Comparison of ENCODE assay signal across 18 cellular contexts in the genomic region with DNA sequence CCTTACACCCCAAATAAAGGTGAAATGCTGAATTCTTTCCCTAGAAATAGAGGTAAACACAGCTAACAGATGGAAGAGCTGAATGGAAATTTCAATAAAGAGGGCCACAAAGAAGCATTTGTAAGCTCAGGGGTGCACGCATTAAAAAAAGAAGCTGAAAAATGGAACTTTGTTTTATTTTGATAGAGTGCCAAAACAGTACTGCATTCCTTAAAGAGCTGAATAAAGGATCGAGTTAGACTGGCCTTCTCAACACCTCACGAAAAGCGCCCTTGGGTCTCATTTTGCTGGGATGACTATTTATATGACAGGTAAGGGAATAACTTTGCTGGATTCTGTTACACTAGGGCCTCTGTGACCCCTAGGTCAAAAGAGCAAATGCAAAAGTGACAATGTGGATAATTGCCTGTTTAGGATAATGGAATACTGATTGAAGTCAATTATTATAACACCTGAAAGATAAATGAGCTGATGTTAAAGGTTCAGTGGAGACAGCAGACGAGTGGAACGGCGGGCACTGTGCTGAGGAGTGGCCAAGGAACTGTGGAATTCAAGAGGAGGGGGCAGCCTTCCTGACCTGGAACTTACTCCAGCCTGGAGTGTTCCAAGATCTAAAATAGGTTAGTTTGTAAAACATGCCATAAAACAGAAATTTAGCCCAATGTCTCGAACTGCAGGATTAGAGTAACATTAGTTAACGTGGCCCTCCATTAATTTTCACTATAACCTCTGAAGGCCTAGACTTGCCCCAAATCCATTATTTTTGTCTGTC.
DNase-seq lines count a peak whose midpoint lies in the region; ATAC-seq, FAIRE-seq and TF ChIP-seq lines count a peak whose summit lies in the region.
"Had no signal": no experiment of that assay in that cellular context is flagged by ENCODE, and none has a peak within 500 bp of the region (broad histone marks: within the 10 kb centered on the region; RNA-seq: fewer than 3 reads in every experiment).

No MANE protein-coding gene starts in this region.

- H3K4me2 ChIP-seq in HepG2 (ENCODE audit: low read depth, low read length) (no peak overlapping the region), trophoblast cell (ENCODE audit: low read length) (no peak overlapping the region)

- TF ChIP-seq CTCF in liver (IDR thresholded peaks at IDR 0.05; ENCODE audit: low read depth, low read length, missing input control) (no peak), HepG2 (CRISPR knock-in tag; IDR thresholded peaks at IDR 0.05) (no peak)

- no peak overlapping the region for H4K8ac ChIP-seq in trophoblast cell (ENCODE audit: low read depth, low read length)

- H3K4me3 ChIP-seq in liver (ENCODE audit: low read depth in 1 of 3, low read length in 3 of 3) (no peak overlapping the region), HepG2 (replicated peaks in 1 of 3; ENCODE audit: insufficient read depth in 1 of 3, low read depth in 2 of 3, low read length in 3 of 3) (no peak overlapping the region), trophoblast cell (ENCODE audit: low read depth, low read length) (no peak overlapping the region)

- H3K18ac ChIP-seq in trophoblast cell (ENCODE audit: low read length), result no peak overlapping the region

- ATAC-seq in HepG2 (no peak), sciatic nerve (peak; percentile 42), HG03378 (IDR thresholded peaks at IDR 0.05; ENCODE audit: unreplicated experiment) (no peak), GM21576 (IDR thresholded peaks at IDR 0.05; ENCODE audit: unreplicated experiment) (no peak)
- ATAC-seq: CD8-positive, alpha-beta T cell had no signal

- H3K27ac ChIP-seq in liver (ENCODE audit: low read depth in 1 of 2, low read length in 2 of 2) (no peak overlapping the region), HepG2 (ENCODE audit: extremely low read length, insufficient read depth, low read length) (no peak overlapping the region), trophoblast cell (ENCODE audit: low read depth, low read length) (no peak overlapping the region)

- BruUV-seq in HepG2 (replicated peaks; lab: Mats Ljungman, UMichigan), result no TSS peak

- H2BK12ac ChIP-seq in trophoblast cell (ENCODE audit: low read length), result no peak overlapping the region

- H3K9ac ChIP-seq in liver (ENCODE audit: low read depth in 1 of 2, low read length in 2 of 2), result no peak overlapping the region
- H3K9ac ChIP-seq in HepG2 (ENCODE audit: insufficient read depth, low read depth, low read length), result no peak overlapping the region
- H3K9ac ChIP-seq in trophoblast cell (ENCODE audit: low read length), result no peak overlapping the region

- no peaks in the 10 kb centered on the region for H3K4me1 ChIP-seq in liver (ENCODE audit: control insufficient read depth in 4 of 4, insufficient read depth in 4 of 4, low read length in 3 of 4)
- H3K4me1 ChIP-seq in HepG2 (ENCODE audit: insufficient read depth, low read length), result peaks cover 28% of the 10 kb centered on the region
- H3K4me1 ChIP-seq in trophoblast cell (ENCODE audit: control insufficient read depth in 1 of 2, insufficient read depth in 2 of 2, low read length in 2 of 2), result no peaks in the 10 kb centered on the region

- H3K36me3 ChIP-seq in liver (ENCODE audit: control insufficient read depth in 4 of 4, insufficient read depth in 3 of 4, low read depth in 1 of 4, low read length in 3 of 4) (no peaks in the 10 kb centered on the region), HepG2 (replicated peaks in 1 of 2; ENCODE audit: control insufficient read depth in 1 of 2, insufficient read depth in 2 of 2, low read length in 2 of 2) (peaks cover 7 to 37% of the 10 kb centered on the region in 2 experiments; a peak in 4 of 5 replicates), trophoblast cell (ENCODE audit: control insufficient read depth in 1 of 2, insufficient read depth in 2 of 2, low read length in 2 of 2) (no peaks in the 10 kb centered on the region)

- no peaks in the 10 kb centered on the region; the same call in 1 of the 2 replicates for H4K20me1 ChIP-seq in HepG2 (ENCODE audit: insufficient read depth, low read length)

- 88% methylated on average over 9 of the region's 9 CpGs for WGBS in liver
- 96% methylated on average over 9 of the region's 9 CpGs for WGBS in HepG2 (ENCODE audit: low lambda C conversion rate)
- no CpG with 5 or more reads among the region's 9 CpGs for WGBS in trophoblast cell (ENCODE audit: extremely low coverage, insufficient coverage, insufficient read length)

- H3K79me2 ChIP-seq in HepG2 (ENCODE audit: insufficient read depth, low read length), result no peaks in the 10 kb centered on the region
- H3K79me2 ChIP-seq in trophoblast cell (ENCODE audit: control insufficient read depth, insufficient read depth, low read length, poor library complexity), result no peaks in the 10 kb centered on the region

- POLR2A ChIA-PET in HepG2 (lab: Yijun Ruan, JAX), result no interaction called here

- no peak for FAIRE-seq in HepG2 (lab: Jason Lieb, UNC)
- FAIRE-seq: GM12892, GM18507, H1, RCC 7860 had no signal

- no peak for TF ChIP-seq POLR2A in HepG2 (IDR thresholded peaks at IDR 0.05; ENCODE audit: insufficient read depth in 1 of 2, low read depth in 2 of 2, low read length in 2 of 2)

- H3K9me3 ChIP-seq in liver (ENCODE audit: control insufficient read depth in 4 of 4, low read length in 3 of 4), result no peaks in the 10 kb centered on the region
- no peaks in the 10 kb centered on the region for H3K9me3 ChIP-seq in HepG2 (ENCODE audit: low read length)
- no peaks in the 10 kb centered on the region for H3K9me3 ChIP-seq in trophoblast cell (ENCODE audit: insufficient read depth, low read depth, low read length)

- CTCF ChIA-PET in HepG2 (lab: Yijun Ruan, JAX; ENCODE audit: low intra/inter-chr PET ratio, low total read pairs), result no interaction called here

- in situ Hi-C loops in HepG2 (cut with HindIII; ENCODE audit: extremely low pct_ligation_motif_present, low pct_unique_long_range_greater_than_20kb), result no loop called here

- no peak overlapping the region for H4K91ac ChIP-seq in trophoblast cell (ENCODE audit: low read depth, low read length)

- TF ChIP-seq RAD21 in liver (IDR thresholded peaks at IDR 0.05) (no peak), HepG2 (CRISPR knock-in tag; IDR thresholded peaks at IDR 0.05) (no peak)

- no peak for DNase-seq in HepG2 (ENCODE audit: low spot score)
- peak; percentile 79 for DNase-seq in left kidney (ENCODE audit: low read depth, low spot score)
- no peak for DNase-seq in sciatic nerve (ENCODE audit: low spot score)
- no peak for DNase-seq in trophoblast cell
- no peak for DNase-seq in ureter (ENCODE audit: low spot score)
- DNase-seq: 8988T; CD8-positive, alpha-beta T cell; DMS79; KG1; MV-4-11; NCI-H1694 treated with DMSO at 0.1 percent for 48 hours had no signal

- H3K23ac ChIP-seq in trophoblast cell (ENCODE audit: low read length), result no peak overlapping the region

- intact Hi-C loops in HepG2 (cut with micrococcal nuclease; ENCODE audit: unreplicated experiment), result no loop called here
- intact Hi-C loops in sciatic nerve (cut with DNase I), result no loop called here

- TF ChIP-seq EP300 in HepG2 (IDR thresholded peaks at IDR 0.05; ENCODE audit: low read depth in 2 of 2, low read length in 2 of 2), result no peak
- TF ChIP-seq EP300 in HepG2 (CRISPR knock-in tag; IDR thresholded peaks at IDR 0.05; ENCODE audit: borderline replicate concordance), result no peak

- H4K12ac ChIP-seq in trophoblast cell (ENCODE audit: low read depth, low read length), result no peak overlapping the region

- H3K4ac ChIP-seq in trophoblast cell (ENCODE audit: low read depth, low read length), result no peak overlapping the region

- H3K79me1 ChIP-seq in trophoblast cell (ENCODE audit: low read length), result no peaks in the 10 kb centered on the region

- H2BK5ac ChIP-seq in trophoblast cell (ENCODE audit: low read depth, low read length, poor library complexity), result no peak overlapping the region

- H2BK120ac ChIP-seq in trophoblast cell (ENCODE audit: insufficient read depth, low read length, poor library complexity), result no peak overlapping the region

- H2AFZ ChIP-seq in HepG2 (ENCODE audit: low read length) (no peak overlapping the region), trophoblast cell (ENCODE audit: insufficient read depth, low read length, poor library complexity) (no peak overlapping the region)

- no peak overlapping the region for H3K14ac ChIP-seq in trophoblast cell (ENCODE audit: low read length)

- H2AK5ac ChIP-seq in trophoblast cell (ENCODE audit: low read length), result no peak overlapping the region

- H3K27me3 ChIP-seq in liver (ENCODE audit: control insufficient read depth in 4 of 4, insufficient read depth in 4 of 4, low read length in 3 of 4) (no peaks in the 10 kb centered on the region), HepG2 (ENCODE audit: control insufficient read depth in 1 of 2, insufficient read depth in 2 of 2, low read length in 2 of 2) (no peaks in the 10 kb centered on the region), trophoblast cell (ENCODE audit: insufficient read depth, low read length) (no peaks in the 10 kb centered on the region)

TF ChIP-seq in liver, 16 proteins besides CTCF, POLR2A, EP300 and RAD21:
- TF ChIP-seq NR2F2 (IDR thresholded peaks at IDR 0.05), result peak; percentile 32
- TF ChIP-seq, protein P1, sequence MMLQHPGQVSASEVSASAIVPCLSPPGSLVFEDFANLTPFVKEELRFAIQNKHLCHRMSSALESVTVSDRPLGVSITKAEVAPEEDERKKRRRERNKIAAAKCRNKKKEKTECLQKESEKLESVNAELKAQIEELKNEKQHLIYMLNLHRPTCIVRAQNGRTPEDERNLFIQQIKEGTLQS (IDR thresholded peaks at IDR 0.05), result no peak

TF ChIP-seq in HepG2, 621 proteins besides CTCF, POLR2A, EP300 and RAD21 (continues in another document):
- TF ChIP-seq, protein P2, sequence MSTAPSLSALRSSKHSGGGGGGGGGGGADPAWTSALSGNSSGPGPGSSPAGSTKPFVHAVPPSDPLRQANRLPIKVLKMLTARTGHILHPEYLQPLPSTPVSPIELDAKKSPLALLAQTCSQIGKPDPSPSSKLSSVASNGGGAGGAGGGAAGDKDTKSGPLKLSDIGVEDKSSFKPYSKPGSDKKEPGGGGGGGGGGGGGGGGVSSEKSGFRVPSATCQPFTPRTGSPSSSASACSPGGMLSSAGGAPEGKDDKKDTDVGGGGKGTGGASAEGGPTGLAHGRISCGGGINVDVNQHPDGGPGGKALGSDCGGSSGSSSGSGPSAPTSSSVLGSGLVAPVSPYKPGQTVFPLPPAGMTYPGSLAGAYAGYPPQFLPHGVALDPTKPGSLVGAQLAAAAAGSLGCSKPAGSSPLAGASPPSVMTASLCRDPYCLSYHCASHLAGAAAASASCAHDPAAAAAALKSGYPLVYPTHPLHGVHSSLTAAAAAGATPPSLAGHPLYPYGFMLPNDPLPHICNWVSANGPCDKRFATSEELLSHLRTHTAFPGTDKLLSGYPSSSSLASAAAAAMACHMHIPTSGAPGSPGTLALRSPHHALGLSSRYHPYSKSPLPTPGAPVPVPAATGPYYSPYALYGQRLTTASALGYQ (CRISPR knock-in tag; IDR thresholded peaks at IDR 0.05), result no peak
